Comparison of ENCODE assay signal across 24 cellular contexts in genomic region chr17:79205688-79206205, GRCh38.
"Had no signal": no experiment of that assay in that cellular context is flagged by ENCODE, and none has a peak within 500 bp of the region (broad histone marks: within the 10 kb centered on the region; RNA-seq: fewer than 3 reads in every experiment).

No MANE protein-coding gene starts in this region.

- H3K27ac ChIP-seq: colonic mucosa, gastrocnemius medialis, heart right ventricle, neutrophil, psoas muscle, right lobe of liver, stomach, thoracic aorta, transverse colon had no signal

- FAIRE-seq: endothelial cell of umbilical vein, islet of Langerhans had no signal

- H3K27me3 ChIP-seq: colonic mucosa, right lobe of liver had no signal

- DNase-seq: colonic mucosa; effector CD4-positive, alpha-beta T cell; endodermal cell; gastrocnemius medialis; heart right ventricle; hypothalamus; kidney glomerular epithelial cell; mammary epithelial cell; mucosa of descending colon; naive thymus-derived CD8-positive, alpha-beta T cell; psoas muscle; retina; right lobe of liver; stimulated activated CD4-positive, alpha-beta T cell treated with anti-CD3 and anti-CD28 coated beads, Interleukin-2, amount 100 ng/mL, for 24 hours; stimulated activated CD4-positive, alpha-beta T cell treated with anti-CD3 and anti-CD28 coated beads, Interleukin-4, amount 100 ng/mL, for 4 hours; stimulated activated naive CD4-positive, alpha-beta T cell; stomach; substantia nigra; transverse colon had no signal

- H3K9me3 ChIP-seq: colonic mucosa, gastrocnemius medialis, heart right ventricle, mucosa of descending colon, neutrophil, psoas muscle, right lobe of liver, thoracic aorta, transverse colon had no signal

- H3K4me3 ChIP-seq: colonic mucosa, gastrocnemius medialis, heart right ventricle, mucosa of descending colon, psoas muscle, right lobe of liver, stomach, thoracic aorta, transverse colon had no signal

- ATAC-seq: gastrocnemius medialis; heart right ventricle; left lobe of liver; mucosa of descending colon; naive thymus-derived CD8-positive, alpha-beta T cell; psoas muscle; right lobe of liver had no signal

- H3K4me1 ChIP-seq: colonic mucosa, gastrocnemius medialis, heart right ventricle, psoas muscle, right lobe of liver, stomach, transverse colon had no signal

- H3K36me3 ChIP-seq: colonic mucosa, gastrocnemius medialis, heart right ventricle, neutrophil, right lobe of liver, stomach, thoracic aorta, transverse colon had no signal
